In genomic region chr3:32872487-32873382, GRCh38 we compare ENCODE assay signal across 12 cellular contexts. TPM values are rescaled to one million over a fixed set of nuclear protein-coding genes. Genes with fewer than 3 reads are reported as not detected.
DNase-seq lines count a peak whose midpoint lies in the region; ATAC-seq and TF ChIP-seq lines count a peak whose summit lies in the region.
"Had no signal": no experiment of that assay in that cellular context is flagged by ENCODE, and none has a peak within 500 bp of the region (broad histone marks: within the 10 kb centered on the region; RNA-seq: fewer than 3 reads in every experiment).

No MANE protein-coding gene starts in this region.

- H3K9me3 Mint-ChIP-seq in WTC11: no peaks in the 10 kb centered on the region

- peaks cover 4% of the 10 kb centered on the region for H3K79me2 ChIP-seq in smooth muscle cell (ENCODE audit: low read depth)

- POLR2A ChIA-PET in WTC11 (lab: Charles Lee): interaction anchor here (0.6 to 2.6 kb wide), 8 partner anchors 10 to 92 kb away, joined by 3 to 12 read pairs (median 4); no protein-coding TSS in a partner anchor

- WGBS in lung, 2 donors: 51 to 65% methylated on average over 6 of the region's 6 CpGs
- 87% methylated on average over 5 of the region's 6 CpGs for WGBS in smooth muscle cell (ENCODE audit: low lambda C conversion rate)

- TF ChIP-seq CTCF in 22Rv1 (IDR thresholded peaks at IDR 0.05) (no peak), WTC11 (IDR thresholded peaks at IDR 0.05) (no peak), lung (IDR thresholded peaks at IDR 0.05; ENCODE audit: control extremely low read depth, extremely low read depth) (no peak), smooth muscle cell (IDR thresholded peaks at IDR 0.05; ENCODE audit: borderline replicate concordance, insufficient read depth, poor library complexity, severe bottlenecking) (no peak)

- H3K4me3 ChIP-seq in MG63 (no peak overlapping the region), lung (no peak overlapping the region), smooth muscle cell (no peak overlapping the region)
- H3K4me3 ChIP-seq: colonic mucosa had no signal

- peak overlapping the region; percentile 100 for H3K27ac Mint-ChIP-seq in WTC11

- no peaks in the 10 kb centered on the region for H3F3A ChIP-seq in smooth muscle cell (ENCODE audit: low read depth)

- no peaks in the 10 kb centered on the region for H3K9me3 ChIP-seq in MG63
- H3K9me3 ChIP-seq in lung (ENCODE audit: control insufficient read depth in 2 of 2, insufficient read depth in 1 of 2, low read length in 1 of 2): no peaks in the 10 kb centered on the region
- H3K9me3 ChIP-seq in smooth muscle cell (replicated peaks; ENCODE audit: low read depth): no peaks in the 10 kb centered on the region
- H3K9me3 ChIP-seq: BE2C, colonic mucosa had no signal

- H2AFZ ChIP-seq in smooth muscle cell (ENCODE audit: low read depth): no peak overlapping the region

- H4K20me1 ChIP-seq in smooth muscle cell (ENCODE audit: low read depth): no peaks in the 10 kb centered on the region

- H3K36me3 Mint-ChIP-seq in WTC11: peaks cover 38% of the 10 kb centered on the region
- H3K36me3 Mint-ChIP-seq: IgD-negative memory B cell had no signal

- ATAC-seq in WTC11 (no peak), lung (ENCODE audit: insufficient read depth, low FRiP score) (peak; percentile 67)

- DNase-seq in MG63: peak; percentile 82
- DNase-seq in WTC11 (ENCODE audit: low spot score): no peak
- peak; percentile 86 for DNase-seq in lung (ENCODE audit: low spot score)
- no peak for DNase-seq in central memory CD4-positive, alpha-beta T cell
- no peak for DNase-seq in smooth muscle cell (lab: John Stamatoyannopoulos, UW; ENCODE audit: unreplicated experiment)
- DNase-seq in stimulated activated naive CD4-positive, alpha-beta T cell treated with Interleukin-2 at 50 U/mL for 16 hours (lab: John Stamatoyannopoulos, UW): no peak
- no peak for DNase-seq in SK-N-DZ (ENCODE audit: low spot score)
- DNase-seq: BE2C, colonic mucosa, head of caudate nucleus had no signal

- H3K27ac ChIP-seq in 22Rv1: peak overlapping the region; percentile 69
- H3K27ac ChIP-seq in lung (ENCODE audit: low read depth in 1 of 2, low read length in 1 of 2): peak overlapping the region in 1 of 2 donors; percentile 76
- H3K27ac ChIP-seq in smooth muscle cell (ENCODE audit: low read depth): no peak overlapping the region
- H3K27ac ChIP-seq: colonic mucosa had no signal

- H3K4me3 Mint-ChIP-seq in WTC11: peak overlapping the region; percentile 62

- H3K36me3 ChIP-seq in MG63 (no peaks in the 10 kb centered on the region), lung (ENCODE audit: control insufficient read depth in 2 of 2, insufficient read depth in 2 of 2, low read length in 2 of 2) (no peaks in the 10 kb centered on the region), smooth muscle cell (ENCODE audit: low read depth) (no peaks in the 10 kb centered on the region)
- H3K36me3 ChIP-seq: BE2C, colonic mucosa had no signal

- CTCF ChIA-PET in WTC11 (lab: Charles Lee): interaction anchor here (0.6 to 2.4 kb wide), 15 partner anchors 10 to 201 kb away, joined by 3 to 9 read pairs (median 4); no protein-coding TSS in a partner anchor

- H3K4me2 ChIP-seq in smooth muscle cell: no peak overlapping the region

- H3K27me3 ChIP-seq in MG63 (no peaks in the 10 kb centered on the region), lung (ENCODE audit: control insufficient read depth, insufficient read depth) (no peaks in the 10 kb centered on the region), smooth muscle cell (ENCODE audit: low read depth) (no peaks in the 10 kb centered on the region)
- H3K27me3 ChIP-seq: BE2C, colonic mucosa had no signal

- H3K4me1 ChIP-seq in lung (ENCODE audit: control insufficient read depth in 2 of 2, insufficient read depth in 2 of 2, low read length in 2 of 2) (peaks cover 0 to 10% of the 10 kb centered on the region in 2 donors), smooth muscle cell (ENCODE audit: low read depth) (peaks cover 50% of the 10 kb centered on the region)
- H3K4me1 ChIP-seq: BE2C, colonic mucosa had no signal

- no peaks in the 10 kb centered on the region for H3K27me3 Mint-ChIP-seq in WTC11 (ENCODE audit: low read depth)

- no peak overlapping the region for H3K9ac ChIP-seq in smooth muscle cell (ENCODE audit: low read depth)

- peaks cover 92% of the 10 kb centered on the region for H3K4me1 Mint-ChIP-seq in WTC11
- H3K4me1 Mint-ChIP-seq: IgD-negative memory B cell had no signal

TF ChIP-seq in WTC11, 78 proteins besides CTCF, POLR2A, EP300 and RAD21:
- no peak for TF ChIP-seq ZSCAN18 (CRISPR knock-in tag; IDR thresholded peaks at IDR 0.05)
- no peak for TF ChIP-seq ZNF423 (CRISPR knock-in tag; IDR thresholded peaks at IDR 0.05)
- no peak for TF ChIP-seq ARID4B (CRISPR knock-in tag; IDR thresholded peaks at IDR 0.05; ENCODE audit: borderline replicate concordance)
- no peak for TF ChIP-seq FOXJ3 (CRISPR knock-in tag; IDR thresholded peaks at IDR 0.05; ENCODE audit: borderline replicate concordance)
- no peak for TF ChIP-seq ZBTB43 (CRISPR knock-in tag; IDR thresholded peaks at IDR 0.05)
- TF ChIP-seq CREB1 (CRISPR knock-in tag; IDR thresholded peaks at IDR 0.05): no peak
- TF ChIP-seq GRHL2 (CRISPR knock-in tag; IDR thresholded peaks at IDR 0.05; ENCODE audit: insufficient replicate concordance, severe bottlenecking): no peak
- TF ChIP-seq SOX15 (CRISPR knock-in tag; IDR thresholded peaks at IDR 0.05): no peak
- TF ChIP-seq SP1 (CRISPR knock-in tag; conservative IDR thresholded peaks at IDR 0.05): no peak
- TF ChIP-seq, protein P1, sequence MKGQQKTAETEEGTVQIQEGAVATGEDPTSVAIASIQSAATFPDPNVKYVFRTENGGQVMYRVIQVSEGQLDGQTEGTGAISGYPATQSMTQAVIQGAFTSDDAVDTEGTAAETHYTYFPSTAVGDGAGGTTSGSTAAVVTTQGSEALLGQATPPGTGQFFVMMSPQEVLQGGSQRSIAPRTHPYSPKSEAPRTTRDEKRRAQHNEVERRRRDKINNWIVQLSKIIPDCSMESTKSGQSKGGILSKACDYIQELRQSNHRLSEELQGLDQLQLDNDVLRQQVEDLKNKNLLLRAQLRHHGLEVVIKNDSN (CRISPR knock-in tag; IDR thresholded peaks at IDR 0.05): no peak
- no peak for TF ChIP-seq ZNF219 (CRISPR knock-in tag; IDR thresholded peaks at IDR 0.05; ENCODE audit: borderline replicate concordance)
TF ChIP-seq in WTC11: peak in this region for 0.

RNA-seq across cellular contexts. Expression of gene TRIM71, which starts 54.9 kb away (rescaled TPM):
- total RNA-seq in MG63 (2014; rRNA removed; shearing (Covaris generic); ENCODE audit: low replicate concordance): not detected in 2 replicates
- 237 to 274 TPM (median 238 TPM) in 3 replicates for total RNA-seq in WTC11 (2021)
- total RNA-seq in lung: 1 to 10 TPM; 2.9 to 9.9 TPM
- 1 to 10 TPM in 1 of 2 donors, under 1 TPM in 1; 0.45 to 1.1 TPM for polyA plus RNA-seq in lung
- total RNA-seq in smooth muscle cell: 1.1 and 1.3 TPM in 2 replicates
- 0.19 and 0.47 TPM in 2 replicates for polyA plus RNA-seq in smooth muscle cell
- 3.0 and 3.1 TPM in 2 replicates for polyA plus RNA-seq in SK-N-DZ (2014; cell fraction: cytosol; rRNA removed)
- polyA plus RNA-seq in SK-N-DZ (2014; cell fraction: nucleus; rRNA removed): 1.8 and 2.2 TPM in 2 replicates
- polyA plus RNA-seq: IgD-negative memory B cell had no signal

Comparison
In these comparisons a context has a peak if more than half of its experiments do, and no peak if none do; other contexts are left out.
1. DNase-seq: peak in MG63 (single experiment) and lung (single experiment); none in WTC11 (single experiment), central memory CD4-positive, alpha-beta T cell (single experiment), smooth muscle cell (single experiment), stimulated activated naive CD4-positive, alpha-beta T cell treated with Interleukin-2 at 50 U/mL for 16 hours (single experiment) and SK-N-DZ (single experiment).
2. RNA of gene TRIM71, which starts 54.9 kb away (total RNA-seq): 237 to 274 TPM in WTC11; 2.9 to 9.9 TPM in lung, 1.1 to 1.3 TPM in smooth muscle cell and not detected in MG63; every median in the first group is over 10 times any median in the second.